ENCODE assay signal across 23 cellular contexts in genomic region chrX:129556806-129557315, GRCh38. TPM values are rescaled to one million over a fixed set of nuclear protein-coding genes. Genes with fewer than 3 reads are reported as not detected.
A peak's percentile ranks its signal among the peaks of the same experiment; 100 is the strongest.
DNase-seq lines count a peak whose midpoint lies in the region; ATAC-seq, FAIRE-seq and TF ChIP-seq lines count a peak whose summit lies in the region.
"Had no signal": no experiment of that assay in that cellular context is flagged by ENCODE, and none has a peak within 500 bp of the region (broad histone marks: within the 10 kb centered on the region; RNA-seq: fewer than 3 reads in every experiment).

No MANE protein-coding gene starts in this region.

- TF ChIP-seq CTCF in GM12878 (IDR thresholded peaks at IDR 0.05 in 2 of 3, conservative IDR thresholded peaks at IDR 0.05 in 1 of 3; ENCODE audit: control insufficient read depth in 2 of 3, extremely low read depth in 1 of 3, insufficient read depth in 1 of 3, low read depth in 3 of 3, low read length in 3 of 3) (no peak), parathyroid adenoma (IDR thresholded peaks at IDR 0.05) (no peak), ascending aorta (IDR thresholded peaks at IDR 0.05) (no peak)

- no peak for TF ChIP-seq EP300 in GM12878 (IDR thresholded peaks at IDR 0.05; ENCODE audit: borderline replicate concordance in 1 of 2, control insufficient read depth in 1 of 2, low read depth in 2 of 2, low read length in 2 of 2)

- in situ Hi-C loops in ACHN (cut with HindIII; ENCODE audit: low pct_ligation_motif_present, low pct_unique_long_range_greater_than_20kb, low sequenced_read_pairs) = no loop called here
- in situ Hi-C loops in GM12878 (cut with MboI) = no loop called here

- CTCF ChIA-PET in GM12878 (lab: Yijun Ruan, JAX) = no interaction called here

- intact Hi-C loops in GM12878 (cut with micrococcal nuclease; ENCODE audit: unreplicated experiment) (no loop called here), ascending aorta (cut with DNase I) (no loop called here)

- ATAC-seq in HG02610 (IDR thresholded peaks at IDR 0.05; ENCODE audit: unreplicated experiment) (peak; percentile 49), GM12878 (0 out of 3 replicates have a peak, but pooled peaks have one; percentile 13), HG03159 (IDR thresholded peaks at IDR 0.05; ENCODE audit: unreplicated experiment) (no peak)
- ATAC-seq: HepG2 had no signal

- H3K4me3 ChIP-seq in GM12878 (no peak overlapping the region), parathyroid adenoma (ENCODE audit: low read depth, low read length) (no peak overlapping the region), ascending aorta (no peak overlapping the region)
- H3K4me3 ChIP-seq: Peyer's patch, SJSA1 had no signal

- H4K20me1 ChIP-seq in GM12878 (ENCODE audit: control insufficient read depth, insufficient read depth) = no peaks in the 10 kb centered on the region

- 14% methylated on average over 5 of the region's 5 CpGs for WGBS in GM12878 (ENCODE audit: insufficient coverage, insufficient replicate concordance, low lambda C conversion rate, missing lambda C conversion rate)

- peaks cover 5% of the 10 kb centered on the region for H3K4me1 ChIP-seq in GM12878 (ENCODE audit: control insufficient read depth, insufficient read depth, low read length)
- H3K4me1 ChIP-seq in parathyroid adenoma = peaks cover 17% of the 10 kb centered on the region
- no peaks in the 10 kb centered on the region for H3K4me1 ChIP-seq in ascending aorta
- H3K4me1 ChIP-seq: Peyer's patch, SJSA1 had no signal

- POLR2A ChIA-PET in GM12878 (lab: Charles Lee) = no interaction called here

- H3K36me3 ChIP-seq in GM12878 (ENCODE audit: control insufficient read depth in 2 of 2, insufficient read depth in 2 of 2, low read length in 1 of 2) (no peaks in the 10 kb centered on the region), parathyroid adenoma (ENCODE audit: control insufficient read depth, insufficient read depth, low read length) (no peaks in the 10 kb centered on the region), ascending aorta (peaks cover 4 to 20% of the 10 kb centered on the region in 2 donors)

- DNase-seq in ACHN = peak; percentile 0
- DNase-seq in GM12878 (ENCODE audit: low read depth, low spot score) = no peak
- DNase-seq in SKM-1 treated with dmso at 0.1 percent for 144 hours (lab: John Stamatoyannopoulos, UW; ENCODE audit: unreplicated experiment) = no peak
- DNase-seq in ascending aorta (ENCODE audit: low spot score in 2 of 2) = no peak
- DNase-seq: 8988T; AML-193; DMS53; GDM1; KBM-7; NCI-H1092; NCI-H1436; NCI-H187 treated with DMSO at 0.1 percent for 48 hours; NCI-H748 treated with DMSO at 0.1 percent for 48 hours; NK-92 treated with Interleukin-12 subunit alpha and Interleukin-12 subunit beta, amount 100 ng/mL, for 24 hours; Peyer's patch had no signal

- BruUV-seq in GM12878 (replicated peaks; lab: Mats Ljungman, UMichigan) = no TSS peak

- no peaks in the 10 kb centered on the region for H3K9me3 ChIP-seq in GM12878 (replicated peaks; ENCODE audit: control insufficient read depth, insufficient read depth, low read length)
- no peaks in the 10 kb centered on the region for H3K9me3 ChIP-seq in parathyroid adenoma (ENCODE audit: control insufficient read depth, low read length)
- no peaks in the 10 kb centered on the region for H3K9me3 ChIP-seq in ascending aorta
- H3K9me3 ChIP-seq: Peyer's patch, SJSA1 had no signal

- no peak for TF ChIP-seq RAD21 in GM12878 (IDR thresholded peaks at IDR 0.05; ENCODE audit: insufficient read depth, low read depth, low read length)

- no peak for TF ChIP-seq POLR2A in GM12878 (IDR thresholded peaks at IDR 0.05; ENCODE audit: low read depth, low read length)

- no peak overlapping the region for H3K9ac ChIP-seq in GM12878 (ENCODE audit: control insufficient read depth, insufficient read depth, low read length)
- no peak overlapping the region for H3K9ac ChIP-seq in parathyroid adenoma

- H3K27me3 ChIP-seq in GM12878 (replicated peaks in 1 of 2; ENCODE audit: control insufficient read depth in 2 of 2, insufficient read depth in 2 of 2, low read length in 1 of 2) (no peaks in the 10 kb centered on the region), parathyroid adenoma (ENCODE audit: control insufficient read depth, insufficient read depth, low read length) (no peaks in the 10 kb centered on the region), ascending aorta (no peaks in the 10 kb centered on the region)
- H3K27me3 ChIP-seq: Peyer's patch, SJSA1 had no signal

- H3K4me2 ChIP-seq in GM12878 (ENCODE audit: control insufficient read depth, insufficient read depth) (no peak overlapping the region), parathyroid adenoma (ENCODE audit: low read length) (peak overlapping the region; percentile 42)

- no peak overlapping the region for H3K27ac ChIP-seq in GM12878 (ENCODE audit: control insufficient read depth, insufficient read depth)
- H3K27ac ChIP-seq in parathyroid adenoma = peak overlapping the region; percentile 96
- H3K27ac ChIP-seq in ascending aorta = peak overlapping the region in 1 of 2 donors; percentile 18
- H3K27ac ChIP-seq: HL-60, Peyer's patch, SJSA1 had no signal

- FAIRE-seq in GM12878 (lab: Jason Lieb, UNC) = no peak
- FAIRE-seq: D721Med, H54, HepG2 had no signal

- SMC1A ChIA-PET in GM12878 (lab: Charles Lee; ENCODE audit: uncharacterized antibody, unreplicated experiment) = no interaction called here

- H2AFZ ChIP-seq in GM12878 (ENCODE audit: control insufficient read depth, low read depth, low read length) = no peak overlapping the region
- H2AFZ ChIP-seq in parathyroid adenoma = peak overlapping the region; percentile 25

- RAD21 ChIA-PET in GM12878 (lab: Charles Lee; ENCODE audit: unreplicated experiment) = no interaction called here

- H3K79me2 ChIP-seq in GM12878 (ENCODE audit: control insufficient read depth, insufficient read depth, low read length) (no peaks in the 10 kb centered on the region), parathyroid adenoma (no peaks in the 10 kb centered on the region)

TF ChIP-seq in GM12878, 131 proteins besides CTCF, POLR2A, EP300 and RAD21:
- TF ChIP-seq SPI1 (IDR thresholded peaks at IDR 0.05; ENCODE audit: borderline replicate concordance, insufficient read depth, low read depth, low read length) (peak; percentile 36; the same call in 1 of the 2 replicates), HDAC6 (IDR thresholded peaks at IDR 0.05; ENCODE audit: unreplicated experiment) (no peak), MTA2 (IDR thresholded peaks at IDR 0.05; ENCODE audit: low read depth) (no peak)

RNA-seq across cellular contexts. Expression of gene OCRL, which starts 16.8 kb away (rescaled TPM):
- 10.3 and 10.6 TPM in 2 replicates for total RNA-seq in GM12878 (2013; cell fraction: nucleolus; rRNA removed)
- total RNA-seq in GM12878 (2014; rRNA removed) (1.7 and 2.2 TPM in 2 replicates), GM12878 (2014; rRNA removed; fragmentation: Illumina TruSeq; extraction: Trizol) (2.9 and 3.0 TPM in 2 replicates), GM12878 (2021) (3.1 and 3.6 TPM in 2 replicates), ascending aorta (22.4 TPM)
- 1.1 TPM for polyA plus RNA-seq in GM12878 (2011; ENCODE audit: low read depth)
- polyA plus RNA-seq in GM12878 (2011; rRNA removed) (4.4 and 5.0 TPM in 2 replicates), GM12878 (2014; fragmentation: Illumina TruSeq; extraction: Trizol) (4.2 and 5.4 TPM in 2 replicates), GM12878 (2014; fragmentation: Nextera tagmentation; extraction: Ambion mirVana) (under 1 TPM; 0.53 to 0.73 TPM), GM12878 (2014; rRNA removed) (3.0 and 3.1 TPM in 2 replicates), GM12878 (2016; fragmentation: Nextera tagmentation; extraction: Ambion mirVana) (1 to 10 TPM; 1.2 to 1.3 TPM)
- polyA plus RNA-seq in GM12878 (2011; cell fraction: cytosol; rRNA removed) = 2.1 and 2.3 TPM in 2 replicates
- polyA plus RNA-seq in GM12878 (2011; cell fraction: nucleus; rRNA removed) = 9.3 and 10.3 TPM in 2 replicates
- 1.0 and 1.4 TPM in 2 replicates for polyA plus RNA-seq in GM12878 (2012)
- 3.8 and 3.9 TPM in 2 replicates for polyA minus RNA-seq in GM12878 (2011; rRNA and poly(A)+ RNA removed)
- polyA minus RNA-seq in GM12878 (2011; cell fraction: cytosol; rRNA and poly(A)+ RNA removed) = 1.0 and 1.7 TPM in 2 replicates
- polyA minus RNA-seq in GM12878 (2011; cell fraction: nucleus; rRNA and poly(A)+ RNA removed) = 1.9 and 2.0 TPM in 2 replicates

RNA-seq across cellular contexts. Expression of gene SMARCA1, which starts 33.6 kb away (rescaled TPM):
- 4.4 and 4.9 TPM in 2 replicates for total RNA-seq in GM12878 (2013; cell fraction: nucleolus; rRNA removed)
- total RNA-seq in GM12878 (2014; rRNA removed) (not detected in 2 replicates), GM12878 (2014; rRNA removed; fragmentation: Illumina TruSeq; extraction: Trizol) (0.04 TPM in 1 of 2 replicates, not detected in the other), GM12878 (2021) (0.31 and 0.40 TPM in 2 replicates), ascending aorta (21.5 TPM)
- polyA plus RNA-seq in GM12878 (2011; ENCODE audit: low read depth) = not detected
- polyA plus RNA-seq in GM12878 (2011; rRNA removed) (0.22 and 0.43 TPM in 2 replicates), GM12878 (2014; fragmentation: Illumina TruSeq; extraction: Trizol) (0.03 TPM in 1 of 2 replicates, not detected in the other), GM12878 (2014; fragmentation: Nextera tagmentation; extraction: Ambion mirVana) (under 1 TPM in 1 of 2 experiments, not detected in 1; 0.02 TPM), GM12878 (2014; rRNA removed) (not detected in 2 replicates), GM12878 (2016; fragmentation: Nextera tagmentation; extraction: Ambion mirVana) (under 1 TPM; 0.08 to 0.09 TPM)
- polyA plus RNA-seq in GM12878 (2011; cell fraction: cytosol; rRNA removed) = 0.10 and 0.13 TPM in 2 replicates
- polyA plus RNA-seq in GM12878 (2011; cell fraction: nucleus; rRNA removed) = 0.07 and 0.32 TPM in 2 replicates
- 0.05 and 0.14 TPM in 2 replicates for polyA plus RNA-seq in GM12878 (2012)
- 0.10 and 0.29 TPM in 2 replicates for polyA minus RNA-seq in GM12878 (2011; rRNA and poly(A)+ RNA removed)
- polyA minus RNA-seq in GM12878 (2011; cell fraction: cytosol; rRNA and poly(A)+ RNA removed) = not detected in 2 replicates
- 0.12 and 0.19 TPM in 2 replicates for polyA minus RNA-seq in GM12878 (2011; cell fraction: nucleus; rRNA and poly(A)+ RNA removed)
